In genomic region chr1:26378879-26379251, GRCh38 we compare ENCODE assay signal across 2 cellular contexts.
TF ChIP-seq lines count a peak whose summit lies in the region.

No MANE protein-coding gene starts in this region.

TF ChIP-seq in IMR-90, 13 proteins besides CTCF, POLR2A, EP300 and RAD21:
- no peak for TF ChIP-seq MAZ (IDR thresholded peaks at IDR 0.05; ENCODE audit: borderline replicate concordance, low read depth, low read length)
- no peak for TF ChIP-seq NFE2L2 (IDR thresholded peaks at IDR 0.05; ENCODE audit: low read depth, low read length)
- no peak for TF ChIP-seq RCOR1 (IDR thresholded peaks at IDR 0.05; ENCODE audit: insufficient replicate concordance, low read length)

TF ChIP-seq in K562, 482 proteins besides CTCF, POLR2A, EP300 and RAD21:
- TF ChIP-seq RBM25 (IDR thresholded peaks at IDR 0.05; ENCODE audit: low read depth, low read length, severe bottlenecking), result peak; percentile 93
- 0 out of 2 replicates have a peak, but pooled peaks have one; percentile 6 for TF ChIP-seq KAT7 (CRISPR knock-in tag; IDR thresholded peaks at IDR 0.05; ENCODE audit: borderline replicate concordance)
- TF ChIP-seq NCOR1 (IDR thresholded peaks at IDR 0.05), result no peak
- no peak for TF ChIP-seq MEF2A (IDR thresholded peaks at IDR 0.05; ENCODE audit: control insufficient read depth, low read depth, low read length)
- no peak for TF ChIP-seq ELK3 (CRISPR knock-in tag; IDR thresholded peaks at IDR 0.05)
- 0 out of 2 replicates have a peak, but pooled peaks have one; percentile 24 for TF ChIP-seq SIN3B (IDR thresholded peaks at IDR 0.05; ENCODE audit: low read depth)
- TF ChIP-seq ADNP (tag; IDR thresholded peaks at IDR 0.05), result peak; percentile 92
- TF ChIP-seq FOXK1 (CRISPR knock-in tag; IDR thresholded peaks at IDR 0.05; ENCODE audit: borderline replicate concordance), result no peak
- peak; percentile 92; the same call in 1 of the 2 replicates for TF ChIP-seq SMARCA5 (IDR thresholded peaks at IDR 0.05)
- TF ChIP-seq ZNF586 (CRISPR knock-in tag; conservative IDR thresholded peaks at IDR 0.05), result no peak
- TF ChIP-seq ZNF143 (CRISPR knock-in tag; IDR thresholded peaks at IDR 0.05), result peak; percentile 46; the same call in 1 of the 2 replicates
- no peak for TF ChIP-seq ZFX (CRISPR knock-in tag; IDR thresholded peaks at IDR 0.05)
- peak; percentile 21 for TF ChIP-seq FOXP1 (CRISPR knock-in tag; IDR thresholded peaks at IDR 0.05)
- TF ChIP-seq NFIC (IDR thresholded peaks at IDR 0.05), result no peak
- TF ChIP-seq ZNF583 (CRISPR knock-in tag; IDR thresholded peaks at IDR 0.05), result no peak
- peak in 1 of 2 experiments; percentile 85; a peak in 1 of 4 replicates for TF ChIP-seq HDAC1 (IDR thresholded peaks at IDR 0.05)
- TF ChIP-seq AFF4 (CRISPR knock-in tag; IDR thresholded peaks at IDR 0.05), result 0 out of 2 replicates have a peak, but pooled peaks have one; percentile 2
- TF ChIP-seq ZNF398 (CRISPR knock-in tag; IDR thresholded peaks at IDR 0.05), result 0 out of 2 replicates have a peak, but pooled peaks have one; percentile 1
- TF ChIP-seq ZNF197 (CRISPR knock-in tag; IDR thresholded peaks at IDR 0.05; ENCODE audit: low read depth), result peak; percentile 50; the same call in 1 of the 2 replicates
- peak; percentile 100 for TF ChIP-seq ZNF146 (CRISPR knock-in tag; IDR thresholded peaks at IDR 0.05; ENCODE audit: unreplicated experiment)
- peak in 1 of 2 experiments; percentile 0; a peak in 1 of 4 replicates for TF ChIP-seq FOXA3 (CRISPR knock-in tag; conservative IDR thresholded peaks at IDR 0.05 in 1 of 2, IDR thresholded peaks at IDR 0.05 in 1 of 2)
- TF ChIP-seq BCOR (IDR thresholded peaks at IDR 0.05), result peak; percentile 92
- no peak for TF ChIP-seq MEF2D (tag; conservative IDR thresholded peaks at IDR 0.05; ENCODE audit: low read depth)
- TF ChIP-seq CHAMP1 (IDR thresholded peaks at IDR 0.05), result 0 out of 2 replicates have a peak, but pooled peaks have one; percentile 69
- TF ChIP-seq ETV5 (CRISPR knock-in tag; IDR thresholded peaks at IDR 0.05; ENCODE audit: low read depth), result no peak
- peak in 1 of 2 experiments; percentile 63; a peak in 1 of 4 replicates for TF ChIP-seq CSDE1 (IDR thresholded peaks at IDR 0.05)
- TF ChIP-seq MAFK (IDR thresholded peaks at IDR 0.05; ENCODE audit: low read length), result no peak
- 0 out of 2 replicates have a peak, but pooled peaks have one; percentile 2 for TF ChIP-seq SP1 (CRISPR knock-in tag; IDR thresholded peaks at IDR 0.05)
- TF ChIP-seq KDM1A (IDR thresholded peaks at IDR 0.05), result peak in 1 of 2 experiments; percentile 85
- peak in 1 of 2 experiments; percentile 47; a peak in 1 of 4 replicates for TF ChIP-seq ARNT (IDR thresholded peaks at IDR 0.05)
- TF ChIP-seq THRAP3 (IDR thresholded peaks at IDR 0.05; ENCODE audit: borderline replicate concordance), result 0 out of 2 replicates have a peak, but pooled peaks have one; percentile 68
- 0 out of 2 replicates have a peak, but pooled peaks have one; percentile 0 for TF ChIP-seq HIVEP1 (CRISPR knock-in tag; IDR thresholded peaks at IDR 0.05)
- TF ChIP-seq LCOR (CRISPR knock-in tag; IDR thresholded peaks at IDR 0.05), result no peak
- peak; percentile 33 for TF ChIP-seq PHF20 (IDR thresholded peaks at IDR 0.05; ENCODE audit: partially characterized antibody)
- TF ChIP-seq ZNF282 (CRISPR knock-in tag; IDR thresholded peaks at IDR 0.05), result no peak
- no peak for TF ChIP-seq ZNF316 (IDR thresholded peaks at IDR 0.05)
